1 cellular context compared by ENCODE assay signal in genomic region chr22:42926768-42927167, GRCh38.
TF ChIP-seq lines count a peak whose summit lies in the region.

No MANE protein-coding gene starts in this region.

TF ChIP-seq in H1, 55 proteins besides CTCF, POLR2A, EP300 and RAD21 (continued from another document):
- TF ChIP-seq KDM1A (IDR thresholded peaks at IDR 0.05; ENCODE audit: borderline replicate concordance, low read length) (no peak), JUN (IDR thresholded peaks at IDR 0.05; ENCODE audit: low read depth, low read length) (no peak), YY1 (IDR thresholded peaks at IDR 0.05; ENCODE audit: low read depth, low read length) (no peak), CBX8 (IDR thresholded peaks at IDR 0.05; ENCODE audit: borderline replicate concordance, low read depth, low read length) (no peak), ATF2 (IDR thresholded peaks at IDR 0.05; ENCODE audit: low read length) (no peak), HDAC6 (IDR thresholded peaks at IDR 0.05; ENCODE audit: low read depth, low read length) (no peak), CHD1 (IDR thresholded peaks at IDR 0.05; ENCODE audit: low read depth, low read length) (no peak), TBP (IDR thresholded peaks at IDR 0.05; ENCODE audit: low read depth, low read length) (no peak), RXRA (IDR thresholded peaks at IDR 0.05; ENCODE audit: insufficient read depth, low read depth, low read length) (no peak), BACH1 (IDR thresholded peaks at IDR 0.05; ENCODE audit: low read length) (no peak), KDM5A (IDR thresholded peaks at IDR 0.05; ENCODE audit: low read length) (no peak), TAF7 (optimal IDR thresholded peaks at IDR 0.05; ENCODE audit: borderline replicate concordance, low read depth, low read length) (no peak), GTF2F1 (IDR thresholded peaks at IDR 0.05; ENCODE audit: borderline replicate concordance, low read depth, low read length) (no peak), TEAD4 (IDR thresholded peaks at IDR 0.05; ENCODE audit: low read depth, low read length) (no peak)
- TF ChIP-seq, protein P1, sequence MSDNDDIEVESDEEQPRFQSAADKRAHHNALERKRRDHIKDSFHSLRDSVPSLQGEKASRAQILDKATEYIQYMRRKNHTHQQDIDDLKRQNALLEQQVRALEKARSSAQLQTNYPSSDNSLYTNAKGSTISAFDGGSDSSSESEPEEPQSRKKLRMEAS (IDR thresholded peaks at IDR 0.05) = no peak
TF ChIP-seq in H1: peak in this region for 0.
